ENCODE assay signal across 35 cellular contexts in the genomic region with DNA sequence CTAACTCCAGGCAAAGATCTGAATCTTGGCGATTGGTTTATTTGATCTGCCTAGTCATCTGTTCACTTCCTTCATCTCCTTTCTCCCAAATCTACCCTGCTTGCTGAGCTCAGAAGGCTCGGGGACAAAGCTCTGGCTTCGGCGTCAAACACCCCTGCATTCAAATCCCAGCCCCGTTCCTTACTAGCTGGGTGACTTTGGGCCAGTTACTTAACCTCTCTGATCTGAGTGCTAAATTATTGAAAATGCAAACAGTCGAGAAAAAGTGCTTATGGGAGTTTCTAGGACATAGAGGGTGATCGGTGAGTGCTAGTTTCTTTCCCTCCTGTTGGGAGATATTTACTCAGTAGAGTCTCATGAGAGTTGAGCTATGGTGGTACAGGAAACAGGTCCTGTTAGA.
"Had no signal": no experiment of that assay in that cellular context is flagged by ENCODE, and none has a peak within 500 bp of the region (broad histone marks: within the 10 kb centered on the region; RNA-seq: fewer than 3 reads in every experiment).

No MANE protein-coding gene starts in this region.

- H3K36me3 ChIP-seq: adrenal gland, Peyer's patch had no signal

- ATAC-seq: activated naive CD4-positive, alpha-beta T cell treated with anti-CD3 and anti-CD28 coated beads, Interleukin-2, amount 50 U/mL, for 72 hours; activated T-cell treated with anti-CD3 and anti-CD28 coated beads, Interleukin-2, amount 50 U/mL, for 4 hours; PC-3 had no signal

- H3K27ac ChIP-seq: Peyer's patch, VCaP had no signal

- H3K27me3 ChIP-seq: adrenal gland, Peyer's patch had no signal

- H3K9me3 ChIP-seq: adrenal gland, Peyer's patch had no signal

- H3K27ac Mint-ChIP-seq: activated B cell treated with CpG ODN at 0.5 μM for 24 hours; activated CD4-positive, alpha-beta memory T cell treated with anti-CD3 and anti-CD28 coated beads for 36 hours; activated naive CD4-positive, alpha-beta T cell treated with anti-CD3 and anti-CD28 coated beads for 36 hours; activated naive CD4-positive, alpha-beta T cell treated with anti-CD3 and anti-CD28 coated beads, Interleukin-2, amount 50 U/mL, for 72 hours; activated T-helper 1 cell treated with anti-CD3 and anti-CD28 coated beads, Interleukin-12 subunit alpha, Interleukin-12 subunit beta, Interleukin-2, Interleukin-4 antibody, amounts not matched to agents 30 ng/mL and 10 ng/mL and 1 ng/mL, durations not matched to agents 14 hours and 24 hours and 36 hours had no signal

- H3K4me3 ChIP-seq: adrenal gland, Peyer's patch had no signal

- H3K9me3 Mint-ChIP-seq: activated CD4-positive, alpha-beta memory T cell treated with anti-CD3 and anti-CD28 coated beads for 36 hours; activated naive CD4-positive, alpha-beta T cell treated with anti-CD3 and anti-CD28 coated beads for 36 hours; activated naive CD4-positive, alpha-beta T cell treated with anti-CD3 and anti-CD28 coated beads, Interleukin-2, amount 50 U/mL, for 72 hours; activated T-cell treated with anti-CD3 and anti-CD28 coated beads, Interleukin-2, amount 50 U/mL, for 4 hours; activated T-helper 1 cell treated with anti-CD3 and anti-CD28 coated beads, Interleukin-12 subunit alpha, Interleukin-12 subunit beta, Interleukin-2, Interleukin-4 antibody, amounts not matched to agents 30 ng/mL and 10 ng/mL and 1 ng/mL, durations not matched to agents 14 hours and 24 hours and 36 hours had no signal

- FAIRE-seq: bronchial epithelial cell had no signal

- DNase-seq: activated B cell treated with CpG ODN at 0.5 μM for 24 hours; activated CD4-positive, alpha-beta memory T cell treated with anti-CD3 and anti-CD28 coated beads for 36 hours; activated CD4-positive, alpha-beta T cell treated with anti-CD3 and anti-CD28 coated beads for 4 hours; activated CD4-positive, alpha-beta T cell treated with anti-CD3 and anti-CD28 coated beads, Interleukin-2, amount 50 U/mL, for 1 hour; activated CD4-positive, CD25-positive, alpha-beta regulatory T cell treated with anti-CD3 and anti-CD28 coated beads, Interleukin-2, amount 50 U/mL, for 72 hours; activated CD8-positive, alpha-beta memory T cell treated with anti-CD3 and anti-CD28 coated beads, Interleukin-2, amount 50 U/mL, for 4 hours; activated gamma-delta T cell treated with Interleukin-2 at 50 U/mL for 16 hours; activated naive CD4-positive, alpha-beta T cell treated with anti-CD3 and anti-CD28 coated beads for 36 hours; activated T-cell treated with anti-CD3 and anti-CD28 coated beads for 4 hours; activated T-cell treated with anti-CD3 and anti-CD28 coated beads, Interleukin-2, amount 50 U/mL, for 4 hours; caudate nucleus; cerebellar nuclear complex; MM.1S; NCI-H1092; NCI-H1436 treated with DMSO at 0.1 percent for 48 hours; NCI-H1694 treated with DMSO at 0.1 percent for 48 hours; NCI-H2029; NCI-H510A; NCI-H526; NCI-H748 treated with DMSO at 0.1 percent for 48 hours; NK-92 treated with Interleukin-12 subunit alpha and Interleukin-12 subunit beta, amount 100 ng/mL, for 24 hours; PC-3; Peyer's patch; RPMI8226; SHP77 treated with DMSO at 0.1 percent for 48 hours; SW 1271; T-helper 1 cell; T-helper 2 cell; T-helper 9 cell had no signal

- H3K4me3 Mint-ChIP-seq: activated B cell treated with CpG ODN at 0.5 μM for 24 hours; activated CD4-positive, alpha-beta memory T cell treated with anti-CD3 and anti-CD28 coated beads for 36 hours; activated naive CD4-positive, alpha-beta T cell treated with anti-CD3 and anti-CD28 coated beads for 36 hours; activated T-cell treated with anti-CD3 and anti-CD28 coated beads, Interleukin-2, amount 50 U/mL, for 4 hours; activated T-helper 1 cell treated with anti-CD3 and anti-CD28 coated beads, Interleukin-12 subunit alpha, Interleukin-12 subunit beta, Interleukin-2, Interleukin-4 antibody, amounts not matched to agents 30 ng/mL and 10 ng/mL and 1 ng/mL, durations not matched to agents 14 hours and 24 hours and 36 hours; brain had no signal

- H3K36me3 Mint-ChIP-seq: activated CD4-positive, alpha-beta memory T cell treated with anti-CD3 and anti-CD28 coated beads for 36 hours; activated naive CD4-positive, alpha-beta T cell treated with anti-CD3 and anti-CD28 coated beads, Interleukin-2, amount 50 U/mL, for 72 hours; brain had no signal

- H3K4me1 Mint-ChIP-seq: activated B cell treated with CpG ODN at 0.5 μM for 24 hours had no signal

- H3K4me1 ChIP-seq: Peyer's patch had no signal
